ENCODE assay signal across 1 cellular context in the genomic region with DNA sequence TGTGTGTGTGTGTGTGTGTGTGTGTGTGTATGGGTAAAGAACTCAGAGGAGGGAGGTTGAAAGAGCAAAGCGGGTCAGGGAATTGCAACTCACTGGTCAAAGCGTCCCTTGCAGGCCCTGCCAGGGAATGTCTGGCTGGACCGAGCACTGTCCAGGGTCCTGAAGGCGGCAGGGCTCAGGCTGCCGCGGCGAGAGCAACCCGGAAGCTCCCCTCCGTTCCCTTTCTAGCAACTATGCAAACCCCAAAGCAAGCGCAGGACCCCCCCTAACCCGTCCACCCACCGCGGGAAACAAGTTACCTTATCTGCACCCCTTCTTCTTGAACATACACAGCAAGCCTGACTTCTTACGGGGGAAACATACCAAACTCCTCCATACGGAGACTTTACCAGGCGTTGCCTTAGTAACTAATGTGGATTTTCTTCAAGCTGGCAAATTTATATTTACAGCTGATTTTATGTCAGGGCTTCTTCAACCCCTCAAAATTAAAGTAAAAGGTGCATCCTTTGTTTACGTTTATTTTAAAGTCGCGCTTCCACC.
A peak's percentile ranks its signal among the peaks of the same experiment; 100 is the strongest.
TF ChIP-seq lines count a peak whose summit lies in the region.

No MANE protein-coding gene starts in this region.

TF ChIP-seq in HepG2, 621 proteins besides CTCF, POLR2A, EP300 and RAD21 (continued from another document and continues in another):
- TF ChIP-seq ZNF232 (CRISPR knock-in tag; IDR thresholded peaks at IDR 0.05; ENCODE audit: borderline replicate concordance) (peak; percentile 99), LCORL (IDR thresholded peaks at IDR 0.05) (no peak), LCORL (CRISPR knock-in tag; IDR thresholded peaks at IDR 0.05) (peak; percentile 42; the same call in 1 of the 2 replicates), ZNF446 (CRISPR knock-in tag; IDR thresholded peaks at IDR 0.05) (no peak), ZNF296 (CRISPR knock-in tag; conservative IDR thresholded peaks at IDR 0.05) (peak; percentile 83; the same call in 1 of the 2 replicates), ZSCAN9 (CRISPR knock-in tag; IDR thresholded peaks at IDR 0.05; ENCODE audit: borderline replicate concordance) (peak; percentile 99), DMAP1 (CRISPR knock-in tag; IDR thresholded peaks at IDR 0.05) (peak; percentile 18; the same call in 1 of the 2 replicates), ZNF720 (CRISPR knock-in tag; IDR thresholded peaks at IDR 0.05) (0 out of 2 replicates have a peak, but pooled peaks have one; percentile 44), PRMT3 (CRISPR knock-in tag; IDR thresholded peaks at IDR 0.05; ENCODE audit: borderline replicate concordance, low read depth) (peak; percentile 94; the same call in 1 of the 2 replicates), ZNF530 (CRISPR knock-in tag; IDR thresholded peaks at IDR 0.05; ENCODE audit: low read depth) (0 out of 2 replicates have a peak, but pooled peaks have one; percentile 65), ZNF329 (CRISPR knock-in tag; IDR thresholded peaks at IDR 0.05; ENCODE audit: low read depth) (peak; percentile 78), ZNF12 (CRISPR knock-in tag; IDR thresholded peaks at IDR 0.05) (peak; percentile 78), ZFP90 (CRISPR knock-in tag; IDR thresholded peaks at IDR 0.05; ENCODE audit: borderline replicate concordance) (peak; percentile 96), ZNF326 (CRISPR knock-in tag; IDR thresholded peaks at IDR 0.05; ENCODE audit: borderline replicate concordance) (no peak), RXRB (CRISPR knock-in tag; IDR thresholded peaks at IDR 0.05; ENCODE audit: borderline replicate concordance) (peak; percentile 68; the same call in 1 of the 2 replicates), YEATS4 (CRISPR knock-in tag; IDR thresholded peaks at IDR 0.05; ENCODE audit: borderline replicate concordance) (peak; percentile 72), ZFP36L2 (CRISPR knock-in tag; IDR thresholded peaks at IDR 0.05) (peak; percentile 93; the same call in 1 of the 2 replicates), ZNF251 (CRISPR knock-in tag; IDR thresholded peaks at IDR 0.05) (peak; percentile 80; the same call in 1 of the 2 replicates), ZNF841 (CRISPR knock-in tag; IDR thresholded peaks at IDR 0.05; ENCODE audit: borderline replicate concordance) (0 out of 2 replicates have a peak, but pooled peaks have one; percentile 55), ZBTB20 (CRISPR knock-in tag; IDR thresholded peaks at IDR 0.05; ENCODE audit: borderline replicate concordance, low read depth) (peak; percentile 92; the same call in 1 of the 2 replicates), XBP1 (CRISPR knock-in tag; IDR thresholded peaks at IDR 0.05) (peak; percentile 96), ZNF75D (CRISPR knock-in tag; IDR thresholded peaks at IDR 0.05; ENCODE audit: borderline replicate concordance) (0 out of 2 replicates have a peak, but pooled peaks have one; percentile 43), ZSCAN25 (CRISPR knock-in tag; IDR thresholded peaks at IDR 0.05) (no peak; the same call in 1 of the 2 replicates), GFI1 (CRISPR knock-in tag; IDR thresholded peaks at IDR 0.05; ENCODE audit: borderline replicate concordance) (peak; percentile 42; the same call in 1 of the 2 replicates), ZFYVE20 (CRISPR knock-in tag; IDR thresholded peaks at IDR 0.05; ENCODE audit: borderline replicate concordance, low read depth) (peak; percentile 88; the same call in 1 of the 2 replicates), ZFP36L1 (CRISPR knock-in tag; IDR thresholded peaks at IDR 0.05) (peak; percentile 68; the same call in 1 of the 2 replicates), ZNF350 (CRISPR knock-in tag; IDR thresholded peaks at IDR 0.05; ENCODE audit: borderline replicate concordance, low read depth) (peak; percentile 60), TBL1XR1 (IDR thresholded peaks at IDR 0.05; ENCODE audit: borderline replicate concordance, low read length, partially characterized antibody) (no peak), KLF12 (CRISPR knock-in tag; IDR thresholded peaks at IDR 0.05; ENCODE audit: borderline replicate concordance) (peak; percentile 93), ZNF891 (CRISPR knock-in tag; IDR thresholded peaks at IDR 0.05) (peak; percentile 94), PCBP2 (optimal IDR thresholded peaks at IDR 0.05; ENCODE audit: low read depth, low read length, poor library complexity, severe bottlenecking) (no peak), ZNF180 (CRISPR knock-in tag; IDR thresholded peaks at IDR 0.05; ENCODE audit: borderline replicate concordance, low read depth) (peak; percentile 92; the same call in 1 of the 2 replicates), ZNF7 (CRISPR knock-in tag; IDR thresholded peaks at IDR 0.05) (peak; percentile 58; the same call in 1 of the 2 replicates), ZBTB21 (CRISPR knock-in tag; IDR thresholded peaks at IDR 0.05) (peak; percentile 63; the same call in 1 of the 2 replicates), DNMT3B (CRISPR knock-in tag; conservative IDR thresholded peaks at IDR 0.05) (peak; percentile 96; the same call in 1 of the 2 replicates), NFKBIZ (CRISPR knock-in tag; IDR thresholded peaks at IDR 0.05) (peak; percentile 76; the same call in 1 of the 2 replicates), NFYC (CRISPR knock-in tag; IDR thresholded peaks at IDR 0.05) (peak; percentile 4; the same call in 1 of the 2 replicates), ZNF234 (CRISPR knock-in tag; conservative IDR thresholded peaks at IDR 0.05) (peak; percentile 78; the same call in 1 of the 2 replicates), ZNF317 (CRISPR knock-in tag; IDR thresholded peaks at IDR 0.05) (peak; percentile 67; the same call in 1 of the 2 replicates), ZNF367 (CRISPR knock-in tag; IDR thresholded peaks at IDR 0.05; ENCODE audit: borderline replicate concordance) (peak; percentile 94; the same call in 1 of the 2 replicates)
- TF ChIP-seq, protein P1, sequence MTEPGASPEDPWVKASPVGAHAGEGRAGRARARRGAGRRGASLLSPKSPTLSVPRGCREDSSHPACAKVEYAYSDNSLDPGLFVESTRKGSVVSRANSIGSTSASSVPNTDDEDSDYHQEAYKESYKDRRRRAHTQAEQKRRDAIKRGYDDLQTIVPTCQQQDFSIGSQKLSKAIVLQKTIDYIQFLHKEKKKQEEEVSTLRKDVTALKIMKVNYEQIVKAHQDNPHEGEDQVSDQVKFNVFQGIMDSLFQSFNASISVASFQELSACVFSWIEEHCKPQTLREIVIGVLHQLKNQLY (CRISPR knock-in tag; IDR thresholded peaks at IDR 0.05) = peak; percentile 50; the same call in 1 of the 2 replicates
- TF ChIP-seq, protein P2, sequence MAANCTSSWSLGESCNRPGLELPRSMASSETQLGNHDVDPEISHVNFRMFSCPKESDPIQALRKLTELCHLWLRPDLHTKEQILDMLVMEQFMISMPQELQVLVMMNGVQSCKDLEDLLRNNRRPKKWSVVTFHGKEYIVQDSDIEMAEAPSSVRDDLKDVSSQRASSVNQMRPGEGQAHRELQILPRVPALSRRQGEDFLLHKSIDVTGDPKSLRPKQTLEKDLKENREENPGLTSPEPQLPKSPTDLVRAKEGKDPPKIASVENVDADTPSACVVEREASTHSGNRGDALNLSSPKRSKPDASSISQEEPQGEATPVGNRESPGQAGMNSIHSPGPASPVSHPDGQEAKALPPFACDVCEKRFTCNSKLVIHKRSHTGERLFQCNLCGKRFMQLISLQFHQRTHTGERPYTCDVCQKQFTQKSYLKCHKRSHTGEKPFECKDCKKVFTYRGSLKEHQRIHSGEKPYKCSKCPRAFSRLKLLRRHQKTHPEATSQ (CRISPR knock-in tag; IDR thresholded peaks at IDR 0.05; ENCODE audit: borderline replicate concordance) = peak; percentile 79; the same call in 1 of the 2 replicates
- TF ChIP-seq, protein P3, sequence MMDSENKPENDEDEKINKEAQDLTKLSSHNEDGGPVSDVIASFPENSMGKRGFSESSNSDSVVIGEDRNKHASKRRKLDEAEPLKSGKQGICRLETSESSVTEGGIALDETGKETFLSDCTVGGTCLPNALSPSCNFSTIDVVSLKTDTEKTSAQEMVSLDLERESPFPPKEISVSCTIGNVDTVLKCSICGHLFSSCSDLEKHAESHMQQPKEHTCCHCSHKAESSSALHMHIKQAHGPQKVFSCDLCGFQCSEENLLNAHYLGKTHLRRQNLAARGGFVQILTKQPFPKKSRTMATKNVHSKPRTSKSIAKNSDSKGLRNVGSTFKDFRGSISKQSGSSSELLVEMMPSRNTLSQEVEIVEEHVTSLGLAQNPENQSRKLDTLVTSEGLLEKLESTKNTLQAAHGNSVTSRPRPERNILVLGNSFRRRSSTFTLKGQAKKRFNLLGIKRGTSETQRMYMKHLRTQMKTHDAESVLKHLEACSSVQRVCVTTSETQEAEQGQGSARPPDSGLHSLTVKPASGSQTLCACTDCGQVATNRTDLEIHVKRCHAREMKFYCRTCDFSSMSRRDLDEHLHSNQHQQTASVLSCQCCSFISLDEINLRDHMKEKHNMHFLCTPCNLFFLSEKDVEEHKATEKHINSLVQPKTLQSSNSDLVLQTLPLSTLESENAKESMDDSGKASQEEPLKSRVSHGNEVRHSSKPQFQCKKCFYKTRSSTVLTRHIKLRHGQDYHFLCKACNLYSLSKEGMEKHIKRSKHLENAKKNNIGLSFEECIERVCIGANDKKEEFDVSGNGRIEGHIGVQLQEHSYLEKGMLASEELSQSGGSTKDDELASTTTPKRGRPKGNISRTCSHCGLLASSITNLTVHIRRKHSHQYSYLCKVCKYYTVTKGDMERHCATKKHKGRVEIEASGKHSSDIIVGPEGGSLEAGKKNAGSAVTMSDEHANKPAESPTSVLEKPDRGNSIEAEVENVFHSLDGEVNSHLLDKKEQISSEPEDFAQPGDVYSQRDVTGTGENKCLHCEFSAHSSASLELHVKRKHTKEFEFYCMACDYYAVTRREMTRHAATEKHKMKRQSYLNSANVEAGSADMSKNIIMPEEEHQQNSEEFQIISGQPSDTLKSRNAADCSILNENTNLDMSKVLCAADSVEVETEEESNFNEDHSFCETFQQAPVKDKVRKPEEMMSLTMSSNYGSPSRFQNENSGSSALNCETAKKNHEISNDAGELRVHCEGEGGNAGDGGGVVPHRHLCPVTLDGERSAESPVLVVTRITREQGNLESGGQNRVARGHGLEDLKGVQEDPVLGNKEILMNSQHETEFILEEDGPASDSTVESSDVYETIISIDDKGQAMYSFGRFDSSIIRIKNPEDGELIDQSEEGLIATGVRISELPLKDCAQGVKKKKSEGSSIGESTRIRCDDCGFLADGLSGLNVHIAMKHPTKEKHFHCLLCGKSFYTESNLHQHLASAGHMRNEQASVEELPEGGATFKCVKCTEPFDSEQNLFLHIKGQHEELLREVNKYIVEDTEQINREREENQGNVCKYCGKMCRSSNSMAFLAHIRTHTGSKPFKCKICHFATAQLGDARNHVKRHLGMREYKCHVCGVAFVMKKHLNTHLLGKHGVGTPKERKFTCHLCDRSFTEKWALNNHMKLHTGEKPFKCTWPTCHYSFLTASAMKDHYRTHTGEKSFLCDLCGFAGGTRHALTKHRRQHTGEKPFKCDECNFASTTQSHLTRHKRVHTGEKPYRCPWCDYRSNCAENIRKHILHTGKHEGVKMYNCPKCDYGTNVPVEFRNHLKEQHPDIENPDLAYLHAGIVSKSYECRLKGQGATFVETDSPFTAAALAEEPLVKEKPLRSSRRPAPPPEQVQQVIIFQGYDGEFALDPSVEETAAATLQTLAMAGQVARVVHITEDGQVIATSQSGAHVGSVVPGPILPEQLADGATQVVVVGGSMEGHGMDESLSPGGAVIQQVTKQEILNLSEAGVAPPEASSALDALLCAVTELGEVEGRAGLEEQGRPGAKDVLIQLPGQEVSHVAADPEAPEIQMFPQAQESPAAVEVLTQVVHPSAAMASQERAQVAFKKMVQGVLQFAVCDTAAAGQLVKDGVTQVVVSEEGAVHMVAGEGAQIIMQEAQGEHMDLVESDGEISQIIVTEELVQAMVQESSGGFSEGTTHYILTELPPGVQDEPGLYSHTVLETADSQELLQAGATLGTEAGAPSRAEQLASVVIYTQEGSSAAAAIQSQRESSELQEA (CRISPR knock-in tag; IDR thresholded peaks at IDR 0.05; ENCODE audit: not compliant biosample characterization) = no peak
- TF ChIP-seq, protein P4, sequence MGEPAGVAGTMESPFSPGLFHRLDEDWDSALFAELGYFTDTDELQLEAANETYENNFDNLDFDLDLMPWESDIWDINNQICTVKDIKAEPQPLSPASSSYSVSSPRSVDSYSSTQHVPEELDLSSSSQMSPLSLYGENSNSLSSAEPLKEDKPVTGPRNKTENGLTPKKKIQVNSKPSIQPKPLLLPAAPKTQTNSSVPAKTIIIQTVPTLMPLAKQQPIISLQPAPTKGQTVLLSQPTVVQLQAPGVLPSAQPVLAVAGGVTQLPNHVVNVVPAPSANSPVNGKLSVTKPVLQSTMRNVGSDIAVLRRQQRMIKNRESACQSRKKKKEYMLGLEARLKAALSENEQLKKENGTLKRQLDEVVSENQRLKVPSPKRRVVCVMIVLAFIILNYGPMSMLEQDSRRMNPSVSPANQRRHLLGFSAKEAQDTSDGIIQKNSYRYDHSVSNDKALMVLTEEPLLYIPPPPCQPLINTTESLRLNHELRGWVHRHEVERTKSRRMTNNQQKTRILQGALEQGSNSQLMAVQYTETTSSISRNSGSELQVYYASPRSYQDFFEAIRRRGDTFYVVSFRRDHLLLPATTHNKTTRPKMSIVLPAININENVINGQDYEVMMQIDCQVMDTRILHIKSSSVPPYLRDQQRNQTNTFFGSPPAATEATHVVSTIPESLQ (CRISPR knock-in tag; conservative IDR thresholded peaks at IDR 0.05) = peak; percentile 96; the same call in 1 of the 2 replicates
- TF ChIP-seq, protein P5, sequence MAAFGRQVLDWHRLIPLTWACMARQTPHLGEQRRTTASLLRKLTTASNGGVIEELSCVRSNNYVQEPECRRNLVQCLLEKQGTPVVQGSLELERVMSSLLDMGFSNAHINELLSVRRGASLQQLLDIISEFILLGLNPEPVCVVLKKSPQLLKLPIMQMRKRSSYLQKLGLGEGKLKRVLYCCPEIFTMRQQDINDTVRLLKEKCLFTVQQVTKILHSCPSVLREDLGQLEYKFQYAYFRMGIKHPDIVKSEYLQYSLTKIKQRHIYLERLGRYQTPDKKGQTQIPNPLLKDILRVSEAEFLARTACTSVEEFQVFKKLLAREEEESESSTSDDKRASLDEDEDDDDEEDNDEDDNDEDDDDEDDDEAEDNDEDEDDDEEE (CRISPR knock-in tag; IDR thresholded peaks at IDR 0.05) = no peak
